In genomic region chr1:36463773-36464604, GRCh38 we compare ENCODE assay signal across 8 cellular contexts. TPM values are rescaled to one million over a fixed set of nuclear protein-coding genes. Genes with fewer than 3 reads are reported as not detected.
DNase-seq lines count a peak whose midpoint lies in the region; ATAC-seq and TF ChIP-seq lines count a peak whose summit lies in the region.

MRPS15 (minus strand) TSS chr1:36464384; CDS start chr1:36464275, 109 bp downstream.

- intact Hi-C loops in Panc1 (cut with micrococcal nuclease; ENCODE audit: unreplicated experiment) = no loop called here

- POLR2A ChIA-PET in Panc1 (lab: Charles Lee) = interaction anchor here (0.6 kb wide), 1 partner anchor 74 kb away, joined by 15 read pairs; no protein-coding TSS in a partner anchor

- TF ChIP-seq CTCF in Panc1 (IDR thresholded peaks at IDR 0.05) = no peak

- DNase-seq in DMS53 (lab: John Stamatoyannopoulos, UW) (peak; percentile 98), KG1 (lab: John Stamatoyannopoulos, UW) (peak; percentile 83), Panc1 (ENCODE audit: low read depth, low spot score) (peak; percentile 88)
- peak; percentile 98 for DNase-seq in activated T-cell treated with anti-CD3 and anti-CD28 coated beads, Interleukin-2, amount 50 U/mL, for 48 hours
- DNase-seq in stimulated activated CD8-positive, alpha-beta memory T cell treated with anti-CD3 and anti-CD28 coated beads, Interleukin-7, amount 100 ng/mL, for 4 hours (ENCODE audit: low read depth in 2 of 2) = peak; percentile 93 to 94

- H3K4me1 ChIP-seq in Panc1 (ENCODE audit: control insufficient read depth, insufficient read depth, low read length) (peaks cover 8% of the 10 kb centered on the region), muscle layer of duodenum (ENCODE audit: control insufficient read depth in 1 of 2, insufficient read depth in 2 of 2, low read length in 2 of 2) (peaks cover 7 to 23% of the 10 kb centered on the region in 2 donors)

- H3K4me3 ChIP-seq in Panc1 (ENCODE audit: low read depth in 2 of 2, low read length in 2 of 2) (peak within 1 kb of the TSS; percentile 93 to 99), muscle layer of duodenum (ENCODE audit: low read depth in 1 of 2, low read length in 2 of 2) (peak within 1 kb of the TSS; percentile 98 to 99)

- in situ Hi-C loops in Panc1 (cut with HindIII; ENCODE audit: low pct_unique_long_range_greater_than_20kb, low sequenced_read_pairs) = no loop called here

- H3K27me3 ChIP-seq in Panc1 (ENCODE audit: control insufficient read depth, insufficient read depth, low read length) = no peaks in the 10 kb centered on the region
- no peaks in the 10 kb centered on the region for H3K27me3 ChIP-seq in muscle layer of duodenum (ENCODE audit: low read depth, low read length)

- H3K9me3 ChIP-seq in Panc1 (ENCODE audit: control insufficient read depth, insufficient read depth, low read depth, low read length) (no peaks in the 10 kb centered on the region), muscle layer of duodenum (ENCODE audit: control insufficient read depth in 1 of 2, low read length in 2 of 2) (no peaks in the 10 kb centered on the region)

- CTCF ChIA-PET in Panc1 (lab: Charles Lee) = interaction anchor here (0.6 kb wide), 1 partner anchor 276 kb away, joined by 3 read pairs; no protein-coding TSS in a partner anchor

- ATAC-seq in GM21723 (IDR thresholded peaks at IDR 0.05; ENCODE audit: unreplicated experiment) = peak; percentile 91
- ATAC-seq in Panc1 = peak; percentile 96
- ATAC-seq in esophagus mucosa = peak; percentile 94

- BruUV-seq in Panc1 (replicated peaks; lab: Mats Ljungman, UMichigan) = no TSS peak

- H3K27ac ChIP-seq in Panc1 (ENCODE audit: low read length) (peak within 1 kb of the TSS; percentile 91), muscle layer of duodenum (ENCODE audit: low read length) (peak within 1 kb of the TSS; percentile 94)

- H3K36me3 ChIP-seq in Panc1 (ENCODE audit: control insufficient read depth, insufficient read depth, low read length) (peaks cover 8% of the 10 kb centered on the region), muscle layer of duodenum (ENCODE audit: control insufficient read depth in 1 of 2, insufficient read depth in 2 of 2, low read length in 2 of 2) (peaks cover 25 to 32% of the 10 kb centered on the region in 2 donors)

RNA-seq across cellular contexts. Expression of gene MRPS15, which starts in this region (rescaled TPM):
- total RNA-seq in Panc1 (2021; ENCODE audit: unreplicated experiment) (113 TPM), esophagus mucosa (89.4 TPM)
- polyA plus RNA-seq in Panc1 (2012; ENCODE audit: insufficient read length) = 87.2 TPM

Comparison
In these comparisons a context has a peak if more than half of its experiments do, and no peak if none do; other contexts are left out.
1. Peak in every context shown above with its lines: DNase-seq, ATAC-seq, H3K4me3 ChIP-seq and H3K27ac ChIP-seq.